1 cellular context compared by ENCODE assay signal in the genomic region with DNA sequence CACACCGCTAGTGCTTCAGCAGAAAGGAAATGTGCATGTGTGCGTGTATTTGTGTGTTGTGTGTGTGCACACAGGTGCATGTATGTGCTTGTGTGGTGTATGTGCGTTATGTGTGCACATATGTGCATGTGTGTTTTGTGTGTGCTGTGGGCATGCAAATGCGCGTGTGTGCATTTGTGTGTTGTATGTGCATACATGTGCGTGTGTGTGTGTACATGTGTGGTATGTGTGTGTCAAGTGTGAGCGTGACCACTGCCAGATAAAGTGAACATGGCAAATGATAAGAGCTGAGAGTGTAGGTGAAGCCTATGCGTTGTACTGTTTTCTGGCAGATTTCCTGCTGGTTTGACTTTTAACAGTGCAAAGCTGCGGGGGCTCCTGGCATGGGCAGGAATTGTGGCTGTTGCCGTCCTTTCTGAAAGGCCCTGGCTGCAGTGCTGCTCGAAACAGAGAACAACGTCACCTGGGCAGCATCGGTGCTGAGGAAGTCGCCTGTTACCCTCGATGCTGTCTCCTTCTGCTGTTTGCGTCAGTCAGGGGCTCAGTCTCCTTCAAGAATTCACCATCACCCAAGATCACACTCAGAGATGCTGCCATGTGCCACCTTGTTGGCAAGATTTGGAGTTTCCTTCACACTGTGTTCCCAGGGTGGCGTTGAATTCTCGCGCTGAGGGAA.
A peak's percentile ranks its signal among the peaks of the same experiment; 100 is the strongest.
TF ChIP-seq lines count a peak whose summit lies in the region.

No MANE protein-coding gene starts in this region.

TF ChIP-seq in GM12878, 131 proteins besides CTCF, POLR2A, EP300 and RAD21:
- TF ChIP-seq FOS (IDR thresholded peaks at IDR 0.05; ENCODE audit: borderline replicate concordance, extremely low read depth, insufficient read length): no peak
- TF ChIP-seq BCL3 (IDR thresholded peaks at IDR 0.05; ENCODE audit: borderline replicate concordance, insufficient read depth, low read depth, low read length, poor library complexity, severe bottlenecking): peak; percentile 80
- TF ChIP-seq WRNIP1 (IDR thresholded peaks at IDR 0.05; ENCODE audit: borderline replicate concordance, low read depth, low read length): no peak
- TF ChIP-seq CEBPB (IDR thresholded peaks at IDR 0.05; ENCODE audit: borderline replicate concordance in 1 of 2, low read depth in 2 of 2, low read length in 2 of 2): no peak
